Comparison of ENCODE assay signal across 1 cellular context in genomic region chr20:31608256-31608980, GRCh38.
TF ChIP-seq lines count a peak whose summit lies in the region.

No MANE protein-coding gene starts in this region.

TF ChIP-seq in K562, 482 proteins besides CTCF, POLR2A, EP300 and RAD21 (continued from another document and continues in another):
- TF ChIP-seq ETS1 (conservative IDR thresholded peaks at IDR 0.05; ENCODE audit: control insufficient read depth, low read depth, low read length) (no peak), TCF7 (IDR thresholded peaks at IDR 0.05; ENCODE audit: borderline replicate concordance) (no peak), SIRT6 (IDR thresholded peaks at IDR 0.05; ENCODE audit: low read depth, low read length) (no peak), ZNF280B (CRISPR knock-in tag; IDR thresholded peaks at IDR 0.05) (no peak), PTRF (tag; IDR thresholded peaks at IDR 0.05) (no peak), POLR3G (IDR thresholded peaks at IDR 0.05; ENCODE audit: extremely low read depth, insufficient read length, insufficient replicate concordance) (no peak), TAF7 (tag; IDR thresholded peaks at IDR 0.05) (no peak), EGR1 (conservative IDR thresholded peaks at IDR 0.05) (peak; percentile 97), CHD1 (IDR thresholded peaks at IDR 0.05; ENCODE audit: low read length) (peak; percentile 22), NR0B1 (IDR thresholded peaks at IDR 0.05; ENCODE audit: partially characterized antibody) (no peak), TCF7L2 (IDR thresholded peaks at IDR 0.05; ENCODE audit: low read depth, low read length) (no peak), ZNF23 (CRISPR knock-in tag; IDR thresholded peaks at IDR 0.05) (no peak), ATF1 (CRISPR knock-in tag; IDR thresholded peaks at IDR 0.05) (no peak), ATF1 (tag; IDR thresholded peaks at IDR 0.05) (no peak), BCL6 (CRISPR knock-in tag; IDR thresholded peaks at IDR 0.05) (no peak), ZNF12 (CRISPR knock-in tag; IDR thresholded peaks at IDR 0.05) (no peak), ZEB2 (IDR thresholded peaks at IDR 0.05) (peak; percentile 94), KLF10 (CRISPR knock-in tag; IDR thresholded peaks at IDR 0.05) (no peak), NFATC3 (IDR thresholded peaks at IDR 0.05) (no peak), ZNF511 (CRISPR knock-in tag; IDR thresholded peaks at IDR 0.05) (no peak), POLR2B (IDR thresholded peaks at IDR 0.05; ENCODE audit: low read depth, partially characterized antibody) (no peak), RBM17 (IDR thresholded peaks at IDR 0.05; ENCODE audit: borderline replicate concordance, low read depth, low read length) (no peak), AFF1 (IDR thresholded peaks at IDR 0.05; ENCODE audit: low read depth in 1 of 2, partially characterized antibody in 2 of 2) (no peak), FOXJ3 (CRISPR knock-in tag; IDR thresholded peaks at IDR 0.05) (no peak), XRCC4 (IDR thresholded peaks at IDR 0.05; ENCODE audit: extremely low read depth, insufficient read depth, insufficient read length) (no peak), ZNF668 (CRISPR knock-in tag; IDR thresholded peaks at IDR 0.05) (no peak), GATAD2B (IDR thresholded peaks at IDR 0.05; ENCODE audit: borderline replicate concordance) (no peak), ELK1 (CRISPR knock-in tag; IDR thresholded peaks at IDR 0.05) (no peak), ZNF518B (CRISPR knock-in tag; IDR thresholded peaks at IDR 0.05) (no peak), ZNF586 (CRISPR knock-in tag; conservative IDR thresholded peaks at IDR 0.05) (no peak)
- TF ChIP-seq, protein P1, sequence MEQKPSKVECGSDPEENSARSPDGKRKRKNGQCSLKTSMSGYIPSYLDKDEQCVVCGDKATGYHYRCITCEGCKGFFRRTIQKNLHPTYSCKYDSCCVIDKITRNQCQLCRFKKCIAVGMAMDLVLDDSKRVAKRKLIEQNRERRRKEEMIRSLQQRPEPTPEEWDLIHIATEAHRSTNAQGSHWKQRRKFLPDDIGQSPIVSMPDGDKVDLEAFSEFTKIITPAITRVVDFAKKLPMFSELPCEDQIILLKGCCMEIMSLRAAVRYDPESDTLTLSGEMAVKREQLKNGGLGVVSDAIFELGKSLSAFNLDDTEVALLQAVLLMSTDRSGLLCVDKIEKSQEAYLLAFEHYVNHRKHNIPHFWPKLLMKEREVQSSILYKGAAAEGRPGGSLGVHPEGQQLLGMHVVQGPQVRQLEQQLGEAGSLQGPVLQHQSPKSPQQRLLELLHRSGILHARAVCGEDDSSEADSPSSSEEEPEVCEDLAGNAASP (IDR thresholded peaks at IDR 0.05), result no peak
- TF ChIP-seq, protein P2, sequence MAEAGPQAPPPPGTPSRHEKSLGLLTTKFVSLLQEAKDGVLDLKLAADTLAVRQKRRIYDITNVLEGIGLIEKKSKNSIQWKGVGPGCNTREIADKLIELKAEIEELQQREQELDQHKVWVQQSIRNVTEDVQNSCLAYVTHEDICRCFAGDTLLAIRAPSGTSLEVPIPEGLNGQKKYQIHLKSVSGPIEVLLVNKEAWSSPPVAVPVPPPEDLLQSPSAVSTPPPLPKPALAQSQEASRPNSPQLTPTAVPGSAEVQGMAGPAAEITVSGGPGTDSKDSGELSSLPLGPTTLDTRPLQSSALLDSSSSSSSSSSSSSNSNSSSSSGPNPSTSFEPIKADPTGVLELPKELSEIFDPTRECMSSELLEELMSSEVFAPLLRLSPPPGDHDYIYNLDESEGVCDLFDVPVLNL (CRISPR knock-in tag; IDR thresholded peaks at IDR 0.05; ENCODE audit: low read depth), result no peak
- TF ChIP-seq, protein P3, sequence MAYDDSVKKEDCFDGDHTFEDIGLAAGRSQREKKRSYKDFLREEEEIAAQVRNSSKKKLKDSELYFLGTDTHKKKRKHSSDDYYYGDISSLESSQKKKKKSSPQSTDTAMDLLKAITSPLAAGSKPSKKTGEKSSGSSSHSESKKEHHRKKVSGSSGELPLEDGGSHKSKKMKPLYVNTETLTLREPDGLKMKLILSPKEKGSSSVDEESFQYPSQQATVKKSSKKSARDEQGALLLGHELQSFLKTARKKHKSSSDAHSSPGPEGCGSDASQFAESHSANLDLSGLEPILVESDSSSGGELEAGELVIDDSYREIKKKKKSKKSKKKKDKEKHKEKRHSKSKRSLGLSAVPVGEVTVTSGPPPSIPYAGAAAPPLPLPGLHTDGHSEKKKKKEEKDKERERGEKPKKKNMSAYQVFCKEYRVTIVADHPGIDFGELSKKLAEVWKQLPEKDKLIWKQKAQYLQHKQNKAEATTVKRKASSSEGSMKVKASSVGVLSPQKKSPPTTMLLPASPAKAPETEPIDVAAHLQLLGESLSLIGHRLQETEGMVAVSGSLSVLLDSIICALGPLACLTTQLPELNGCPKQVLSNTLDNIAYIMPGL (CRISPR knock-in tag; IDR thresholded peaks at IDR 0.05), result no peak
- TF ChIP-seq, protein P4, sequence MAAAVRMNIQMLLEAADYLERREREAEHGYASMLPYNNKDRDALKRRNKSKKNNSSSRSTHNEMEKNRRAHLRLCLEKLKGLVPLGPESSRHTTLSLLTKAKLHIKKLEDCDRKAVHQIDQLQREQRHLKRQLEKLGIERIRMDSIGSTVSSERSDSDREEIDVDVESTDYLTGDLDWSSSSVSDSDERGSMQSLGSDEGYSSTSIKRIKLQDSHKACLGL (CRISPR knock-in tag; IDR thresholded peaks at IDR 0.05; ENCODE audit: borderline replicate concordance, poor library complexity, severe bottlenecking), result no peak
